In genomic region chr2:197986977-197987376, GRCh38 we compare ENCODE assay signal across 25 cellular contexts.
"Had no signal": no experiment of that assay in that cellular context is flagged by ENCODE, and none has a peak within 500 bp of the region (broad histone marks: within the 10 kb centered on the region; RNA-seq: fewer than 3 reads in every experiment).

No MANE protein-coding gene starts in this region.

- ATAC-seq: activated CD4-positive, alpha-beta T cell treated with anti-CD3 and anti-CD28 coated beads for 36 hours; activated CD8-positive, alpha-beta memory T cell treated with anti-CD3 and anti-CD28 coated beads, Interleukin-2, amount 10 ng/mL, durations not matched to agents 7 days and 5 days; activated CD8-positive, alpha-beta T cell treated with anti-CD3 and anti-CD28 coated beads, Interleukin-2, amount 10 ng/mL, durations not matched to agents 7 days and 5 days; activated T-cell treated with anti-CD3 and anti-CD28 coated beads, Interleukin-2, amount 50 U/mL, for 72 hours; heart left ventricle had no signal

- H3K4me3 ChIP-seq: coronary artery, dorsolateral prefrontal cortex, esophagus muscularis mucosa, heart left ventricle had no signal

- H3K27ac ChIP-seq: brain microvascular endothelial cell, coronary artery, dorsolateral prefrontal cortex, esophagus muscularis mucosa, heart left ventricle had no signal

- DNase-seq: activated CD4-positive, alpha-beta memory T cell treated with anti-CD3 and anti-CD28 coated beads for 36 hours; activated CD4-positive, alpha-beta T cell treated with anti-CD3 and anti-CD28 coated beads for 36 hours; activated CD4-positive, CD25-positive, alpha-beta regulatory T cell; activated CD4-positive, CD25-positive, alpha-beta regulatory T cell treated with anti-CD3 and anti-CD28 coated beads, Interleukin-2, amount 50 U/mL, for 72 hours; activated CD8-positive, alpha-beta memory T cell treated with anti-CD3 and anti-CD28 coated beads, Interleukin-2, amount 10 ng/mL, durations not matched to agents 7 days and 5 days; activated CD8-positive, alpha-beta memory T cell treated with anti-CD3 and anti-CD28 coated beads, Interleukin-2, amount 50 U/mL, for 48 hours; activated CD8-positive, alpha-beta T cell treated with anti-CD3 and anti-CD28 coated beads, Interleukin-2, amount 10 ng/mL, durations not matched to agents 7 days and 5 days; activated gamma-delta T cell; activated naive CD4-positive, alpha-beta T cell; activated naive CD4-positive, alpha-beta T cell treated with anti-CD3 and anti-CD28 coated beads, Interleukin-2, amount 10 ng/mL, durations not matched to agents 7 days and 5 days; activated T-cell treated with anti-CD3 and anti-CD28 coated beads for 4 hours; activated T-cell treated with anti-CD3 and anti-CD28 coated beads, Interleukin-2, amount 50 U/mL, for 24 hours; activated T-cell treated with anti-CD3 and anti-CD28 coated beads, Interleukin-2, amount 50 U/mL, for 72 hours; amniotic stem cell; anterior cingulate cortex; brain microvascular endothelial cell; dorsolateral prefrontal cortex; effector memory CD4-positive, alpha-beta T cell; endodermal cell; erythroblast; glutamatergic neuron; heart left ventricle; T-helper 2 cell had no signal

- H3K9me3 ChIP-seq: esophagus muscularis mucosa had no signal

- H3K36me3 ChIP-seq: brain microvascular endothelial cell, esophagus muscularis mucosa, heart left ventricle had no signal

- H3K27me3 ChIP-seq: brain microvascular endothelial cell, dorsolateral prefrontal cortex, esophagus muscularis mucosa, heart left ventricle had no signal
